Comparison of ENCODE assay signal across 8 cellular contexts in genomic region chr1:207404849-207405525, GRCh38. TPM values are rescaled to one million over a fixed set of nuclear protein-coding genes. Genes with fewer than 3 reads are reported as not detected.
DNase-seq lines count a peak whose midpoint lies in the region; ATAC-seq and TF ChIP-seq lines count a peak whose summit lies in the region.

No MANE protein-coding gene starts in this region.

- no peak overlapping the region for H3K27ac Mint-ChIP-seq in HFFc6
- no peak overlapping the region for H3K27ac Mint-ChIP-seq in WTC11
- no peak overlapping the region for H3K27ac Mint-ChIP-seq in glutamatergic neuron (ENCODE audit: unreplicated experiment)

- DNase-seq in DMS53 (lab: John Stamatoyannopoulos, UW) (peak; percentile 90), HFFc6 (peak; percentile 69), NCI-H2196 (lab: John Stamatoyannopoulos, UW; ENCODE audit: unreplicated experiment) (peak; percentile 65), WTC11 (ENCODE audit: low spot score) (no peak), glutamatergic neuron (no peak), renal cortical epithelial cell (ENCODE audit: low read depth) (peak; percentile 82)
- no peak for DNase-seq in stimulated activated naive CD4-positive, alpha-beta T cell treated with Interleukin-2 at 50 U/mL for 16 hours (lab: John Stamatoyannopoulos, UW)
- DNase-seq in activated CD4-positive, alpha-beta T cell treated with anti-CD3 and anti-CD28 coated beads for 48 hours, result no peak

- POLR2A ChIA-PET in WTC11 (lab: Charles Lee), result interaction anchor here (1.0 kb wide), 1 partner anchor 84 kb away, joined by 3 read pairs; the partner anchor contains the start of gene CD55

- H3K4me1 Mint-ChIP-seq in HFFc6 (ENCODE audit: low read depth), result no peaks in the 10 kb centered on the region
- no peaks in the 10 kb centered on the region for H3K4me1 Mint-ChIP-seq in WTC11
- H3K4me1 Mint-ChIP-seq in glutamatergic neuron (ENCODE audit: low read depth, unreplicated experiment), result no peaks in the 10 kb centered on the region

- H3K4me3 Mint-ChIP-seq in HFFc6 (no peak overlapping the region), WTC11 (no peak overlapping the region), glutamatergic neuron (ENCODE audit: unreplicated experiment) (no peak overlapping the region)

- CTCF ChIA-PET in WTC11 (lab: Charles Lee), result interaction anchor here (0.5 to 2.6 kb wide), 38 partner anchors 8 to 372 kb away, joined by 3 to 37 read pairs (median 4); partner anchors contain the start of genes C1orf116, CD55, CR1 and CR2

- peak; percentile 79 for ATAC-seq in WTC11

- H3K27me3 Mint-ChIP-seq in HFFc6 (ENCODE audit: insufficient read depth), result no peaks in the 10 kb centered on the region
- no peaks in the 10 kb centered on the region for H3K27me3 Mint-ChIP-seq in WTC11 (ENCODE audit: low read depth)
- H3K27me3 Mint-ChIP-seq in glutamatergic neuron (ENCODE audit: unreplicated experiment), result no peaks in the 10 kb centered on the region

- TF ChIP-seq CTCF in HFFc6 (IDR thresholded peaks at IDR 0.05) (peak; percentile 92), WTC11 (IDR thresholded peaks at IDR 0.05) (peak; percentile 52), glutamatergic neuron (IDR thresholded peaks at IDR 0.05; ENCODE audit: partially characterized antibody, unreplicated experiment) (peak; percentile 80)

- H3K36me3 Mint-ChIP-seq in HFFc6 (ENCODE audit: low read depth) (no peaks in the 10 kb centered on the region), WTC11 (no peaks in the 10 kb centered on the region), glutamatergic neuron (ENCODE audit: unreplicated experiment) (no peaks in the 10 kb centered on the region)

- H3K9me3 Mint-ChIP-seq in HFFc6 (no peaks in the 10 kb centered on the region), WTC11 (no peaks in the 10 kb centered on the region), glutamatergic neuron (ENCODE audit: unreplicated experiment) (no peaks in the 10 kb centered on the region)

TF ChIP-seq in WTC11, 78 proteins besides CTCF, POLR2A, EP300 and RAD21:
- TF ChIP-seq EMX1 (CRISPR knock-in tag; IDR thresholded peaks at IDR 0.05), result no peak
- no peak for TF ChIP-seq ETV6 (CRISPR knock-in tag; IDR thresholded peaks at IDR 0.05)
- no peak for TF ChIP-seq FOXJ3 (CRISPR knock-in tag; IDR thresholded peaks at IDR 0.05; ENCODE audit: borderline replicate concordance)
- TF ChIP-seq SP1 (CRISPR knock-in tag; conservative IDR thresholded peaks at IDR 0.05), result no peak
- TF ChIP-seq MXD4 (CRISPR knock-in tag; IDR thresholded peaks at IDR 0.05; ENCODE audit: borderline replicate concordance), result no peak
- no peak for TF ChIP-seq E2F4 (CRISPR knock-in tag; IDR thresholded peaks at IDR 0.05; ENCODE audit: borderline replicate concordance, low read depth)
- no peak for TF ChIP-seq OVOL2 (CRISPR knock-in tag; IDR thresholded peaks at IDR 0.05; ENCODE audit: borderline replicate concordance)
- no peak for TF ChIP-seq ZNF425 (CRISPR knock-in tag; conservative IDR thresholded peaks at IDR 0.05)
- no peak for TF ChIP-seq AR (CRISPR knock-in tag; IDR thresholded peaks at IDR 0.05)
- TF ChIP-seq PRRX2 (CRISPR knock-in tag; IDR thresholded peaks at IDR 0.05), result no peak
- no peak for TF ChIP-seq TP53 (CRISPR knock-in tag; IDR thresholded peaks at IDR 0.05)
- no peak for TF ChIP-seq NFYB (CRISPR knock-in tag; conservative IDR thresholded peaks at IDR 0.05; ENCODE audit: low read depth)
- TF ChIP-seq ZBTB43 (CRISPR knock-in tag; IDR thresholded peaks at IDR 0.05), result no peak
- TF ChIP-seq ZNF232 (CRISPR knock-in tag; IDR thresholded peaks at IDR 0.05), result no peak
- no peak for TF ChIP-seq ESRRA (CRISPR knock-in tag; IDR thresholded peaks at IDR 0.05; ENCODE audit: borderline replicate concordance)
- no peak for TF ChIP-seq ZNF121 (CRISPR knock-in tag; IDR thresholded peaks at IDR 0.05)
- TF ChIP-seq TEAD1 (CRISPR knock-in tag; IDR thresholded peaks at IDR 0.05), result no peak
- TF ChIP-seq ZNF281 (CRISPR knock-in tag; IDR thresholded peaks at IDR 0.05), result no peak
TF ChIP-seq in WTC11: peak in this region for 0.

RNA-seq across cellular contexts. Expression of gene CR2, which starts 49.1 kb away (rescaled TPM):
- total RNA-seq in HFFc6 (2021; fragmentation: NEBNext Ultra II Directional; extraction: Animal tissue kit (Norgen Biotek cat#: 25700)), result not detected
- total RNA-seq in WTC11 (2021), result 3.8 to 7.6 TPM (median 6.5 TPM) in 3 replicates
- not detected for total RNA-seq in glutamatergic neuron (ENCODE audit: unreplicated experiment)
- total RNA-seq in renal cortical epithelial cell, result not detected in 2 replicates

Comparison
In these comparisons a context has a peak if more than half of its experiments do, and no peak if none do; other contexts are left out.
1. DNase-seq: peak in DMS53 (single experiment), HFFc6 (single experiment), NCI-H2196 (single experiment) and renal cortical epithelial cell (single experiment); none in WTC11 (single experiment), glutamatergic neuron (single experiment), stimulated activated naive CD4-positive, alpha-beta T cell treated with Interleukin-2 at 50 U/mL for 16 hours (single experiment) and activated CD4-positive, alpha-beta T cell treated with anti-CD3 and anti-CD28 coated beads for 48 hours (single experiment).
2. Peak in every context shown above with its lines, with median percentiles within 50 percentile points of each other: CTCF ChIP-seq.